In genomic region chr12:102484017-102484731, GRCh38 we compare ENCODE assay signal across 8 cellular contexts. TPM values are rescaled to one million over a fixed set of nuclear protein-coding genes. Genes with fewer than 3 reads are reported as not detected.
DNase-seq lines count a peak whose midpoint lies in the region; ATAC-seq and TF ChIP-seq lines count a peak whose summit lies in the region.

No MANE protein-coding gene starts in this region.

- no peaks in the 10 kb centered on the region for H3K27me3 ChIP-seq in GM06990 (replicated peaks; ENCODE audit: control insufficient read depth, insufficient read depth, low read length)

- peak overlapping the region in 1 of 2 donors; percentile 15 for H3K27ac Mint-ChIP-seq in T-cell

- POLR2A ChIA-PET in T-cell (lab: Charles Lee), result no interaction called here

- in situ Hi-C loops in KBM-7 (cut with MboI; ENCODE audit: low pct_unique_long_range_greater_than_20kb, low sequenced_read_pairs) (loop anchor here (25.0 kb wide), 1 partner anchor 547 kb away; no protein-coding TSS in a partner anchor), astrocyte of the cerebellum (cut with HindIII; ENCODE audit: low sequenced_read_pairs) (no loop called here)

- peaks cover 0 to 11% of the 10 kb centered on the region in 2 donors for H3K27me3 Mint-ChIP-seq in T-cell

- H3K4me3 ChIP-seq in GM06990 (replicated peaks; ENCODE audit: low read depth, low read length), result peak overlapping the region; percentile 39
- H3K4me3 ChIP-seq in astrocyte of the cerebellum (ENCODE audit: low read depth, low read length), result no peak overlapping the region

- peak; percentile 67 for DNase-seq in GM06990 (ENCODE audit: extremely low read depth, insufficient read length)
- DNase-seq in KBM-7, result peak; percentile 65
- DNase-seq in T-cell, result peak in 27 of 34 experiments; percentile 2 to 46 (median 22)
- DNase-seq in astrocyte of the cerebellum (ENCODE audit: low read depth), result peak; percentile 38
- DNase-seq in iPS-NIHi11 (ENCODE audit: low spot score), result peak; percentile 66
- DNase-seq in smooth muscle cell of the brain vasculature (ENCODE audit: low read depth, low spot score), result peak; percentile 18
- DNase-seq in mesenteric fat pad (ENCODE audit: low spot score), result no peak

- peak overlapping the region; percentile 29 to 69 (median 58) for H3K4me3 Mint-ChIP-seq in T-cell

- CTCF ChIA-PET in T-cell (lab: Charles Lee), result interaction anchor here (0.6 to 1.8 kb wide), 30 partner anchors 12 to 1390 kb away, joined by 3 to 26 read pairs (median 3); no protein-coding TSS in a partner anchor

- ATAC-seq in GM21619 (IDR thresholded peaks at IDR 0.05; ENCODE audit: unreplicated experiment) (peak; percentile 53), T-cell (replicated peaks in 1 of 4) (peak in 1 of 4 experiments; percentile 44)

- peaks cover 6 to 10% (median 9%) of the 10 kb centered on the region in 3 donors for H3K4me1 Mint-ChIP-seq in T-cell

- H3K36me3 Mint-ChIP-seq in T-cell, result no peaks in the 10 kb centered on the region

- no peaks in the 10 kb centered on the region for H3K9me3 Mint-ChIP-seq in T-cell

- no peaks in the 10 kb centered on the region for H3K36me3 ChIP-seq in GM06990 (ENCODE audit: control insufficient read depth, insufficient read depth, low read length)

- TF ChIP-seq CTCF in GM06990 (IDR thresholded peaks at IDR 0.05; ENCODE audit: insufficient read depth, low read length, poor library complexity, severe bottlenecking) (peak; percentile 87), astrocyte of the cerebellum (IDR thresholded peaks at IDR 0.05; ENCODE audit: low read depth, low read length, missing control alignments) (peak; percentile 93)

RNA-seq across cellular contexts. Expression of gene IGF1, which starts 3.8 kb away (rescaled TPM):
- total RNA-seq in T-cell (under 1 TPM in 2 of 5 donors, not detected in 3; 0.26 to 0.32 TPM), mesenteric fat pad (415 TPM)

Comparison
In these comparisons a context has a peak if more than half of its experiments do, and no peak if none do; other contexts are left out.
1. RNA of gene IGF1, which starts 3.8 kb away (total RNA-seq): 415 TPM in mesenteric fat pad (single experiment); 0.26 to 0.32 TPM in T-cell; every median in the first group is over 100 times any median in the second.